12 cellular contexts compared by ENCODE assay signal in genomic region chr1:111591946-111592345, GRCh38. TPM values are rescaled to one million over a fixed set of nuclear protein-coding genes. Genes with fewer than 3 reads are reported as not detected.
DNase-seq lines count a peak whose midpoint lies in the region; ATAC-seq and TF ChIP-seq lines count a peak whose summit lies in the region.
"Had no signal": no experiment of that assay in that cellular context is flagged by ENCODE, and none has a peak within 500 bp of the region (broad histone marks: within the 10 kb centered on the region; RNA-seq: fewer than 3 reads in every experiment).

No MANE protein-coding gene starts in this region.

- 0 out of 2 replicates have a peak overlapping the region, but pooled peaks have one; percentile 75 for H2AFZ ChIP-seq in Loucy (ENCODE audit: low read length)
- no peak overlapping the region for H2AFZ ChIP-seq in hepatocyte

- peak overlapping the region; percentile 83 for H3K4me2 ChIP-seq in Loucy (ENCODE audit: low read depth, low read length, poor library complexity, severe bottlenecking)
- peak overlapping the region; percentile 57 for H3K4me2 ChIP-seq in hepatocyte

- H3K9me3 Mint-ChIP-seq in activated T-helper 1 cell treated with anti-CD3 and anti-CD28 coated beads, Interleukin-12 subunit alpha, Interleukin-12 subunit beta, Interleukin-2, Interleukin-4 antibody, amounts not matched to agents 30 ng/mL and 10 ng/mL and 1 ng/mL, durations not matched to agents 14 hours and 24 hours and 36 hours: no peaks in the 10 kb centered on the region
- H3K9me3 Mint-ChIP-seq in stimulated activated memory B cell treated with anti-CD40 and anti-IgM and Interleukin-4, amounts not matched to agents 10 μg/mL and 1 μg/mL and 100 μg/mL, for 72 hours: peaks cover 3% of the 10 kb centered on the region
- H3K9me3 Mint-ChIP-seq in Calu3 (ENCODE audit: low read depth, unreplicated experiment): no peaks in the 10 kb centered on the region
- H3K9me3 Mint-ChIP-seq: neural crest cell had no signal

- H3K79me2 ChIP-seq in Loucy (ENCODE audit: insufficient read depth, low read length) (no peaks in the 10 kb centered on the region), hepatocyte (no peaks in the 10 kb centered on the region)

- H3K27me3 ChIP-seq in Loucy (ENCODE audit: insufficient read depth, low read length, poor library complexity, severe bottlenecking): no peaks in the 10 kb centered on the region
- H3K27me3 ChIP-seq in hepatocyte: no peaks in the 10 kb centered on the region

- H3K27ac Mint-ChIP-seq in activated T-helper 1 cell treated with anti-CD3 and anti-CD28 coated beads, Interleukin-12 subunit alpha, Interleukin-12 subunit beta, Interleukin-2, Interleukin-4 antibody, amounts not matched to agents 30 ng/mL and 10 ng/mL and 1 ng/mL, durations not matched to agents 14 hours and 24 hours and 36 hours: peak overlapping the region; percentile 91
- peak overlapping the region; percentile 95 for H3K27ac Mint-ChIP-seq in stimulated activated memory B cell treated with anti-CD40 and anti-IgM and Interleukin-4, amounts not matched to agents 10 μg/mL and 1 μg/mL and 100 μg/mL, for 72 hours
- H3K27ac Mint-ChIP-seq in Calu3 (ENCODE audit: unreplicated experiment): no peak overlapping the region

- ATAC-seq in stimulated activated memory B cell treated with anti-CD40 and anti-IgM and Interleukin-4, amounts not matched to agents 10 μg/mL and 1 μg/mL and 100 μg/mL, for 72 hours: no peak
- no peak for ATAC-seq in GM18858 (IDR thresholded peaks at IDR 0.05; ENCODE audit: unreplicated experiment)

- no peak overlapping the region for H3K4me3 ChIP-seq in Loucy (ENCODE audit: low read length, poor library complexity, severe bottlenecking)
- no peak overlapping the region for H3K4me3 ChIP-seq in hepatocyte

- H3K9ac ChIP-seq in Loucy (ENCODE audit: low read depth, low read length, poor library complexity, severe bottlenecking): peak overlapping the region; percentile 68

- no peak overlapping the region for H3K4me3 Mint-ChIP-seq in activated T-helper 1 cell treated with anti-CD3 and anti-CD28 coated beads, Interleukin-12 subunit alpha, Interleukin-12 subunit beta, Interleukin-2, Interleukin-4 antibody, amounts not matched to agents 30 ng/mL and 10 ng/mL and 1 ng/mL, durations not matched to agents 14 hours and 24 hours and 36 hours
- H3K4me3 Mint-ChIP-seq in stimulated activated memory B cell treated with anti-CD40 and anti-IgM and Interleukin-4, amounts not matched to agents 10 μg/mL and 1 μg/mL and 100 μg/mL, for 72 hours: no peak overlapping the region
- no peak overlapping the region for H3K4me3 Mint-ChIP-seq in Calu3 (ENCODE audit: low read depth, unreplicated experiment)
- H3K4me3 Mint-ChIP-seq: neural crest cell had no signal

- WGBS in hepatocyte (ENCODE audit: low lambda C conversion rate, missing lambda C conversion rate): 82% methylated on average over 5 of the region's 5 CpGs

- H3K9me2 ChIP-seq in Loucy (replicated peaks; ENCODE audit: low read depth, low read length) (no peaks in the 10 kb centered on the region), hepatocyte (replicated peaks; ENCODE audit: insufficient read depth) (no peaks in the 10 kb centered on the region)

- peaks cover 69% of the 10 kb centered on the region for H3K4me1 Mint-ChIP-seq in activated T-helper 1 cell treated with anti-CD3 and anti-CD28 coated beads, Interleukin-12 subunit alpha, Interleukin-12 subunit beta, Interleukin-2, Interleukin-4 antibody, amounts not matched to agents 30 ng/mL and 10 ng/mL and 1 ng/mL, durations not matched to agents 14 hours and 24 hours and 36 hours (ENCODE audit: low read depth)
- H3K4me1 Mint-ChIP-seq in stimulated activated memory B cell treated with anti-CD40 and anti-IgM and Interleukin-4, amounts not matched to agents 10 μg/mL and 1 μg/mL and 100 μg/mL, for 72 hours: peaks cover 51% of the 10 kb centered on the region
- peaks cover 10% of the 10 kb centered on the region for H3K4me1 Mint-ChIP-seq in Calu3 (ENCODE audit: low read depth, unreplicated experiment)

- CTCF ChIA-PET in Calu3 (lab: Charles Lee): interaction anchor here (1.4 kb wide), 1 partner anchor 23 kb away, joined by 3 read pairs; no protein-coding TSS in a partner anchor

- peaks cover 13% of the 10 kb centered on the region for H3K36me3 Mint-ChIP-seq in activated T-helper 1 cell treated with anti-CD3 and anti-CD28 coated beads, Interleukin-12 subunit alpha, Interleukin-12 subunit beta, Interleukin-2, Interleukin-4 antibody, amounts not matched to agents 30 ng/mL and 10 ng/mL and 1 ng/mL, durations not matched to agents 14 hours and 24 hours and 36 hours (ENCODE audit: low read depth)
- peaks cover 6% of the 10 kb centered on the region for H3K36me3 Mint-ChIP-seq in stimulated activated memory B cell treated with anti-CD40 and anti-IgM and Interleukin-4, amounts not matched to agents 10 μg/mL and 1 μg/mL and 100 μg/mL, for 72 hours
- H3K36me3 Mint-ChIP-seq in Calu3 (ENCODE audit: insufficient read depth, unreplicated experiment): no peaks in the 10 kb centered on the region

- no peaks in the 10 kb centered on the region for H3F3A ChIP-seq in Loucy (ENCODE audit: low read depth)

- H3K4me1 ChIP-seq in Loucy (ENCODE audit: insufficient read depth, low read length, poor library complexity, severe bottlenecking): peaks cover 48% of the 10 kb centered on the region
- peaks cover 21% of the 10 kb centered on the region for H3K4me1 ChIP-seq in hepatocyte (ENCODE audit: insufficient read depth)

- BruUV-seq in Calu3 (replicated peaks; lab: Mats Ljungman, UMichigan): no TSS peak

- H3K9me3 ChIP-seq in Loucy (ENCODE audit: insufficient read depth, low read depth, low read length) (no peaks in the 10 kb centered on the region), hepatocyte (ENCODE audit: low read depth) (no peaks in the 10 kb centered on the region)

- intact Hi-C loops in activated T-helper 1 cell treated with anti-CD3 and anti-CD28 coated beads, Interleukin-12 subunit alpha, Interleukin-12 subunit beta, Interleukin-2, Interleukin-4 antibody, amounts not matched to agents 30 ng/mL and 10 ng/mL and 1 ng/mL, durations not matched to agents 14 hours and 24 hours and 36 hours (cut with micrococcal nuclease): loop anchor here (1.0 to 10.0 kb wide), 5 partner anchors 32 to 1697 kb away; partner anchors contain the start of gene INKA2
- intact Hi-C loops in Calu3 (cut with micrococcal nuclease; ENCODE audit: unreplicated experiment): no loop called here

- peak overlapping the region; percentile 81 for H3K27ac ChIP-seq in hepatocyte
- H3K27ac ChIP-seq: HL-60 had no signal

- DNase-seq in activated T-helper 1 cell treated with anti-CD3 and anti-CD28 coated beads, Interleukin-12 subunit alpha, Interleukin-12 subunit beta, Interleukin-2, Interleukin-4 antibody, amounts not matched to agents 30 ng/mL and 10 ng/mL and 1 ng/mL, durations not matched to agents 14 hours and 24 hours and 36 hours (ENCODE audit: low spot score): no peak
- DNase-seq in hepatocyte (ENCODE audit: low spot score) (no peak), AML-193 (lab: John Stamatoyannopoulos, UW) (no peak), activated gamma-delta T cell treated with Interleukin-2 at 50 U/mL for 16 hours (no peak), Calu3 (no peak)
- DNase-seq: activated CD8-positive, alpha-beta memory T cell treated with anti-CD3 and anti-CD28 coated beads for 24 hours; NCI-H187 had no signal

- H3K27me3 Mint-ChIP-seq in activated T-helper 1 cell treated with anti-CD3 and anti-CD28 coated beads, Interleukin-12 subunit alpha, Interleukin-12 subunit beta, Interleukin-2, Interleukin-4 antibody, amounts not matched to agents 30 ng/mL and 10 ng/mL and 1 ng/mL, durations not matched to agents 14 hours and 24 hours and 36 hours (ENCODE audit: insufficient read depth): peaks cover 2% of the 10 kb centered on the region
- no peaks in the 10 kb centered on the region for H3K27me3 Mint-ChIP-seq in stimulated activated memory B cell treated with anti-CD40 and anti-IgM and Interleukin-4, amounts not matched to agents 10 μg/mL and 1 μg/mL and 100 μg/mL, for 72 hours
- no peaks in the 10 kb centered on the region for H3K27me3 Mint-ChIP-seq in Calu3 (ENCODE audit: unreplicated experiment)

- H4K20me1 ChIP-seq in Loucy (ENCODE audit: insufficient read depth, low read length, poor library complexity, severe bottlenecking) (no peaks in the 10 kb centered on the region), hepatocyte (ENCODE audit: insufficient read depth, poor library complexity, severe bottlenecking) (no peaks in the 10 kb centered on the region)

- H3K36me3 ChIP-seq in Loucy (ENCODE audit: insufficient read depth, low read length): no peaks in the 10 kb centered on the region
- no peaks in the 10 kb centered on the region for H3K36me3 ChIP-seq in hepatocyte (replicated peaks; ENCODE audit: insufficient read depth, low read depth)

- TF ChIP-seq CTCF in Loucy (conservative IDR thresholded peaks at IDR 0.05; ENCODE audit: low read length) (no peak), hepatocyte (IDR thresholded peaks at IDR 0.05; ENCODE audit: poor library complexity) (no peak), Calu3 (IDR thresholded peaks at IDR 0.05; ENCODE audit: unreplicated experiment) (no peak)

RNA-seq across cellular contexts. Expression of gene RAP1A, which starts 27.6 kb away (rescaled TPM):
- total RNA-seq in activated T-helper 1 cell treated with anti-CD3 and anti-CD28 coated beads, Interleukin-12 subunit alpha, Interleukin-12 subunit beta, Interleukin-2, Interleukin-4 antibody, amounts not matched to agents 30 ng/mL and 10 ng/mL and 1 ng/mL, durations not matched to agents 14 hours and 24 hours and 36 hours: 326 and 348 TPM in 2 replicates
- total RNA-seq in hepatocyte: 49.6 and 56.2 TPM in 2 replicates
- 34.2 and 48.8 TPM in 2 replicates for polyA plus RNA-seq in hepatocyte
- 33.2 and 34.6 TPM in 2 replicates for total RNA-seq in Calu3 (2022)
